ENCODE assay signal across 1 cellular context in genomic region chr14:22871962-22872832, GRCh38.
A peak's percentile ranks its signal among the peaks of the same experiment; 100 is the strongest.
TF ChIP-seq lines count a peak whose summit lies in the region.

No MANE protein-coding gene starts in this region.

TF ChIP-seq in HepG2, 621 proteins besides CTCF, POLR2A, EP300 and RAD21 (continued from another document and continues in another):
- TF ChIP-seq HES4 (CRISPR knock-in tag; IDR thresholded peaks at IDR 0.05; ENCODE audit: borderline replicate concordance) (peak; percentile 52; the same call in 1 of the 2 replicates), DPF2 (CRISPR knock-in tag; IDR thresholded peaks at IDR 0.05; ENCODE audit: borderline replicate concordance, low read depth) (no peak), HOXA7 (CRISPR knock-in tag; IDR thresholded peaks at IDR 0.05) (no peak), THRA (CRISPR knock-in tag; IDR thresholded peaks at IDR 0.05; ENCODE audit: borderline replicate concordance) (peak; percentile 64; the same call in 1 of the 2 replicates), BCL3 (CRISPR knock-in tag; IDR thresholded peaks at IDR 0.05) (peak; percentile 29; the same call in 1 of the 2 replicates), ZNF460 (CRISPR knock-in tag; IDR thresholded peaks at IDR 0.05; ENCODE audit: borderline replicate concordance) (no peak), ZNF781 (CRISPR knock-in tag; IDR thresholded peaks at IDR 0.05; ENCODE audit: borderline replicate concordance, not compliant biosample characterization) (peak; percentile 75), ZNF510 (CRISPR knock-in tag; IDR thresholded peaks at IDR 0.05; ENCODE audit: low read depth) (peak; percentile 97), NR3C1 (CRISPR knock-in tag; IDR thresholded peaks at IDR 0.05) (no peak), HMGXB3 (CRISPR knock-in tag; IDR thresholded peaks at IDR 0.05; ENCODE audit: borderline replicate concordance) (0 out of 2 replicates have a peak, but pooled peaks have one; percentile 52), DMAP1 (CRISPR knock-in tag; IDR thresholded peaks at IDR 0.05) (no peak; the same call in 1 of the 2 replicates), ZNF484 (CRISPR knock-in tag; IDR thresholded peaks at IDR 0.05; ENCODE audit: borderline replicate concordance, low read depth) (no peak), HNRNPH1 (optimal IDR thresholded peaks at IDR 0.05; ENCODE audit: low read depth, low read length) (peak; percentile 47), GABPA (IDR thresholded peaks at IDR 0.05; ENCODE audit: low read depth, low read length) (no peak), GABPA (CRISPR knock-in tag; IDR thresholded peaks at IDR 0.05; ENCODE audit: low read depth) (peak; percentile 82), MIER3 (CRISPR knock-in tag; IDR thresholded peaks at IDR 0.05; ENCODE audit: borderline replicate concordance) (peak; percentile 78), PHF20 (CRISPR knock-in tag; IDR thresholded peaks at IDR 0.05) (no peak; the same call in 1 of the 2 replicates), KIAA2018 (CRISPR knock-in tag; IDR thresholded peaks at IDR 0.05; ENCODE audit: borderline replicate concordance) (no peak), CEBPB (IDR thresholded peaks at IDR 0.05; ENCODE audit: borderline replicate concordance, low read depth, low read length) (no peak), ZNF230 (CRISPR knock-in tag; IDR thresholded peaks at IDR 0.05) (no peak; the same call in 1 of the 2 replicates), MLX (CRISPR knock-in tag; IDR thresholded peaks at IDR 0.05) (peak; percentile 61; the same call in 1 of the 2 replicates), ZBTB3 (CRISPR knock-in tag; IDR thresholded peaks at IDR 0.05; ENCODE audit: borderline replicate concordance, low read depth) (peak; percentile 11; the same call in 1 of the 2 replicates), FOXK1 (CRISPR knock-in tag; IDR thresholded peaks at IDR 0.05; ENCODE audit: borderline replicate concordance, low read depth) (peak; percentile 43; the same call in 1 of the 2 replicates), TAF15 (IDR thresholded peaks at IDR 0.05; ENCODE audit: low read depth, low read length, poor library complexity, severe bottlenecking) (peak; percentile 16), ZNF317 (CRISPR knock-in tag; IDR thresholded peaks at IDR 0.05) (no peak), AFF4 (CRISPR knock-in tag; IDR thresholded peaks at IDR 0.05) (no peak), NR2F6 (IDR thresholded peaks at IDR 0.05) (no peak), NR2F6 (CRISPR knock-in tag; IDR thresholded peaks at IDR 0.05) (peak; percentile 52; the same call in 1 of the 2 replicates), REPIN1 (CRISPR knock-in tag; IDR thresholded peaks at IDR 0.05; ENCODE audit: borderline replicate concordance, low read depth) (no peak), MAFF (IDR thresholded peaks at IDR 0.05; ENCODE audit: low read depth, low read length) (no peak), BRD4 (CRISPR knock-in tag; IDR thresholded peaks at IDR 0.05) (0 out of 2 replicates have a peak, but pooled peaks have one; percentile 20), PRMT3 (CRISPR knock-in tag; IDR thresholded peaks at IDR 0.05; ENCODE audit: borderline replicate concordance, low read depth) (no peak), FOXA3 (CRISPR knock-in tag; IDR thresholded peaks at IDR 0.05) (no peak), ZNF441 (CRISPR knock-in tag; IDR thresholded peaks at IDR 0.05; ENCODE audit: borderline replicate concordance) (no peak), TFDP2 (CRISPR knock-in tag; IDR thresholded peaks at IDR 0.05) (no peak)
